ENCODE assay signal across 1 cellular context in the genomic region with DNA sequence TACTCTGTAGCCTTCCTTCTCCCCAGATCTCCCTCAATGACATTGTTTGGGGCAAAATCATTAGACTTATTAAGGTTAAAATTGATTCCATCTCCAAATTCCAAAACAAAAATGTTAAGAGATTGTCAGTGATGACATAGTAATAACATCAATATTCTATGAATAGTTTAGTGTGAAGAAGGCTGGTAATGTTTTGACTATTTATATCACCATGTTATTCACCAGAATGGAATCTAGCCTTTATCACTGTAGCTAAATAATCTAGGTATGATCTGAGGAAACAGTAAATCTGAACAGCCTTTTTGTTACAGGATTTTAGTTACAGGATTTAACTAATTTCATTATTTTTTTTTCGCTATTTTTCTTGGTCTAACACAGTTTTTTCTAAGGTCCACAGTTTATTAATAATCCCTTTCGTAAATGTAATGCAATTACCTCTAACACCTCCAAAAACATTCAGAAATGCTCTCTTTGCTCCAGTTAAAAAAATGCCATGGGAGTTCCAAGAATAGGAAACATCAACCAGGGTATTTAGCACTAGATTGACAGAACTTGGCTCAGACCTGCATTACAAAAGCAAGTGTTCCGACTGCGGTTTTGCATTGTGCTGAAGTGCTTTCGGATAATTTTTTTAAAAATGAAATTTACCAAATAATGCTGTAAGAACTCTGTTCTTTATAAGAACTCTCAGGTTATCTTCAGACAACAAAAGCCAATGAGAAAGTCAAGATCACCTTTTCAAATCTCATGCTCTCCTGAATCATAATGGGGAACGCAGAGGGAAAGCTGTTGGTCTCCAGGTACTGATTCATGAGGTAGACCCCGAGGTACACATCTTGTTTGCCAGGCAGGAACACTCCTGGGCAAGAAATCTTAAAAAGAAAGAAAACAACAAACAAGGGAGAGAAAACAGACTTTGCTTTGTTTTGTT.
TF ChIP-seq lines count a peak whose summit lies in the region.

No MANE protein-coding gene starts in this region.

TF ChIP-seq in IMR-90, 13 proteins besides CTCF, POLR2A, EP300 and RAD21 (continued from another document):
- TF ChIP-seq, protein P1, sequence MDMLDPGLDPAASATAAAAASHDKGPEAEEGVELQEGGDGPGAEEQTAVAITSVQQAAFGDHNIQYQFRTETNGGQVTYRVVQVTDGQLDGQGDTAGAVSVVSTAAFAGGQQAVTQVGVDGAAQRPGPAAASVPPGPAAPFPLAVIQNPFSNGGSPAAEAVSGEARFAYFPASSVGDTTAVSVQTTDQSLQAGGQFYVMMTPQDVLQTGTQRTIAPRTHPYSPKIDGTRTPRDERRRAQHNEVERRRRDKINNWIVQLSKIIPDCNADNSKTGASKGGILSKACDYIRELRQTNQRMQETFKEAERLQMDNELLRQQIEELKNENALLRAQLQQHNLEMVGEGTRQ (IDR thresholded peaks at IDR 0.05; ENCODE audit: low read depth, low read length): no peak
- TF ChIP-seq NFE2L2 (IDR thresholded peaks at IDR 0.05; ENCODE audit: low read depth, low read length) (no peak), RFX5 (IDR thresholded peaks at IDR 0.05; ENCODE audit: low read depth, low read length) (no peak), MAZ (IDR thresholded peaks at IDR 0.05; ENCODE audit: borderline replicate concordance, low read depth, low read length) (no peak), MXI1 (IDR thresholded peaks at IDR 0.05; ENCODE audit: borderline replicate concordance, low read depth, low read length) (no peak), CEBPB (IDR thresholded peaks at IDR 0.05; ENCODE audit: low read depth, low read length) (no peak)
TF ChIP-seq in IMR-90: peak in this region for 0.
